Comparison of ENCODE assay signal across 8 cellular contexts in the genomic region with DNA sequence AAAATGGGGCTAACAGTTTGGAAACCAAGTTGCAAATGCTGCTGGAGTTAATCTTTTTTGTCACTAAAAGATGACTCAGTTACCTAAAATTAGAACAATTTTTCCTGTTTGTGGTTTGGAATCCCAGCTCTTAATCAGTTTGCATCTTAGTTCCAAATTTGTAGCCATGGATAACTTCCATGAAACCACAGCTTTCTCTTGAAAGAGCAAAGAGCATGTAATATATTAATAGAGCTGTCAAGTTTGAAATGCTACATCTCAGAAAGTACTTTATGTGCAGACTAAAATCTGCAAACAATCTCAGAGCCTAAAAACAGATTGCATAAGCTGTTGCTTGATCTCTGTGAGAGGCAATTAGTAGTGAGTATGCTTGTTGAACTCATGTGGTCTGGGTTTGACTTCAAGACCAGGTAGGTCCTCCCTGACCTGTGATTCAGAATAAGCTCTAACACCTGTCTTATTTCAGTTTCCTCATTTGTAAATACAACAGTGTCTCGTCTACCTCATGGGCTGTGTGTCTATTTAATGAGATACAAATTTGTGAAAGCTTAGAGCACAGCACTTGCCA. TPM values are rescaled to one million over a fixed set of nuclear protein-coding genes. Genes with fewer than 3 reads are reported as not detected.
DNase-seq lines count a peak whose midpoint lies in the region; ATAC-seq and TF ChIP-seq lines count a peak whose summit lies in the region.

No MANE protein-coding gene starts in this region.

- TF ChIP-seq CTCF in GM12864 (IDR thresholded peaks at IDR 0.05; ENCODE audit: low read depth, low read length, missing control alignments): no peak
- no peak for TF ChIP-seq CTCF in gastroesophageal sphincter (IDR thresholded peaks at IDR 0.05)
- no peak for TF ChIP-seq CTCF in lower leg skin (IDR thresholded peaks at IDR 0.05)
- no peak for TF ChIP-seq CTCF in OCI-LY7 (conservative IDR thresholded peaks at IDR 0.05; ENCODE audit: low read length)

- TF ChIP-seq POLR2A in gastroesophageal sphincter (IDR thresholded peaks at IDR 0.05) (no peak), lower leg skin (IDR thresholded peaks at IDR 0.05) (no peak)

- peak; percentile 92 for ATAC-seq in gastroesophageal sphincter

- no peaks in the 10 kb centered on the region for H4K20me1 ChIP-seq in OCI-LY7 (ENCODE audit: insufficient read depth, low read length)

- H3K27ac ChIP-seq in SJSA1: peak overlapping the region; percentile 1; the same call in 1 of the 2 replicates
- peak overlapping the region; percentile 77 to 91 (median 87) for H3K27ac ChIP-seq in gastroesophageal sphincter
- no peak overlapping the region for H3K27ac ChIP-seq in OCI-LY7 (ENCODE audit: low read depth, low read length, poor library complexity, severe bottlenecking)

- H3K27me3 ChIP-seq in SJSA1 (replicated peaks): no peaks in the 10 kb centered on the region
- no peaks in the 10 kb centered on the region for H3K27me3 ChIP-seq in gastroesophageal sphincter

- TF ChIP-seq EP300 in gastroesophageal sphincter (IDR thresholded peaks at IDR 0.05): peak; percentile 73

- H3K36me3 ChIP-seq in SJSA1 (peaks cover 15% of the 10 kb centered on the region), gastroesophageal sphincter (peaks cover 0 to 16% of the 10 kb centered on the region in 2 donors), OCI-LY7 (ENCODE audit: insufficient read depth, low read length) (peaks cover 72% of the 10 kb centered on the region)

- H3K4me3 ChIP-seq in GM12864 (ENCODE audit: low read depth, low read length): no peak overlapping the region
- no peak overlapping the region for H3K4me3 ChIP-seq in SJSA1
- H3K4me3 ChIP-seq in gastroesophageal sphincter: no peak overlapping the region
- no peak overlapping the region for H3K4me3 ChIP-seq in skeletal muscle cell (ENCODE audit: low read depth, low read length)
- H3K4me3 ChIP-seq in lower leg skin (ENCODE audit: low read depth, poor library complexity, severe bottlenecking): no peak overlapping the region
- no peak overlapping the region for H3K4me3 ChIP-seq in OCI-LY7 (ENCODE audit: low read depth, low read length, poor library complexity, severe bottlenecking)

- no peak overlapping the region for H2AFZ ChIP-seq in OCI-LY7 (ENCODE audit: low read length)

- no peaks in the 10 kb centered on the region for H3K79me2 ChIP-seq in OCI-LY7 (ENCODE audit: insufficient read depth, low read depth, low read length)

- H3K4me2 ChIP-seq in OCI-LY7 (ENCODE audit: low read length): no peak overlapping the region

- DNase-seq in GM12864 (ENCODE audit: low read depth) (peak; percentile 40), SJSA1 (ENCODE audit: low read depth in 1 of 2, low spot score in 2 of 2) (peak in 1 of 2 experiments; percentile 20), skeletal muscle cell (ENCODE audit: low read depth) (peak; percentile 37), lower leg skin (ENCODE audit: low spot score in 2 of 2) (no peak), OCI-LY7 (ENCODE audit: low spot score) (no peak), NCI-H82 (lab: John Stamatoyannopoulos, UW) (no peak), NCI-H345 (lab: John Stamatoyannopoulos, UW) (no peak)

- no TSS peak for BruUV-seq in OCI-LY7 (replicated peaks; lab: Mats Ljungman, UMichigan)

- WGBS in gastroesophageal sphincter (ENCODE audit: low coverage in 1 of 2), 2 donors: 10 to 23% methylated on average over 1 of the region's 1 CpG
- WGBS in lower leg skin, 2 donors: 65 to 69% methylated on average over 1 of the region's 1 CpG

- CTCF ChIA-PET in OCI-LY7 (lab: Charles Lee; ENCODE audit: unreplicated experiment): no interaction called here

- peaks cover 30% of the 10 kb centered on the region for H3K4me1 ChIP-seq in SJSA1 (replicated peaks)
- H3K4me1 ChIP-seq in gastroesophageal sphincter: peaks cover 10 to 76% (median 12%) of the 10 kb centered on the region in 3 donors
- H3K4me1 ChIP-seq in OCI-LY7 (ENCODE audit: insufficient read depth, low read length, poor library complexity, severe bottlenecking): peaks cover 8% of the 10 kb centered on the region

- intact Hi-C loops in lower leg skin (cut with DNase I; ENCODE audit: low total_unique reads): no loop called here
- intact Hi-C loops in OCI-LY7 (cut with micrococcal nuclease; ENCODE audit: unreplicated experiment): no loop called here

- H3K9me3 ChIP-seq in SJSA1 (replicated peaks) (no peaks in the 10 kb centered on the region), gastroesophageal sphincter (no peaks in the 10 kb centered on the region), OCI-LY7 (ENCODE audit: low read length) (no peaks in the 10 kb centered on the region)

- POLR2A ChIA-PET in OCI-LY7 (lab: Charles Lee): interaction anchor here (1.9 to 2.2 kb wide), 2 partner anchors 9 to 22 kb away, joined by 6 to 15 read pairs; no protein-coding TSS in a partner anchor

- no peaks in the 10 kb centered on the region for H3K9me2 ChIP-seq in OCI-LY7 (ENCODE audit: insufficient read depth, low read length)

RNA-seq across cellular contexts. Expression of gene DHX35, which starts 23.5 kb away (rescaled TPM):
- 14.8 and 18.7 TPM in 2 replicates for total RNA-seq in SJSA1 (2014; rRNA removed; shearing (Covaris generic))
- 10 to 100 TPM; 23.0 to 34.1 (median 25.6) TPM for total RNA-seq in gastroesophageal sphincter
- 10 to 100 TPM in 3 of 4 donors, 1 to 10 TPM in 1; 6.6 to 16.8 (median 11.0) TPM for total RNA-seq in lower leg skin
- total RNA-seq in OCI-LY7 (2014; rRNA removed; shearing (Covaris generic)): 13.7 and 15.6 TPM in 2 replicates
- 13.0 and 13.9 TPM in 2 replicates for total RNA-seq in OCI-LY7 (2022)

RNA-seq across cellular contexts. Expression of gene FAM83D, which starts 59.5 kb away (rescaled TPM):
- 71.4 and 85.6 TPM in 2 replicates for total RNA-seq in SJSA1 (2014; rRNA removed; shearing (Covaris generic))
- total RNA-seq in gastroesophageal sphincter (100 to 1,000 TPM in 3 of 4 donors, 10 to 100 TPM in 1; 62.7 to 240 (median 158) TPM), lower leg skin (10 to 100 TPM in 3 of 4 donors, 1 to 10 TPM in 1; 8.7 to 17.4 (median 14.0) TPM), OCI-LY7 (2022) (32.6 and 32.9 TPM in 2 replicates)
- 33.2 and 48.2 TPM in 2 replicates for total RNA-seq in OCI-LY7 (2014; rRNA removed; shearing (Covaris generic))

Comparison
In these comparisons a context has a peak if more than half of its experiments do, and no peak if none do; other contexts are left out.
1. DNase-seq: peak in GM12864 (single experiment) and skeletal muscle cell (single experiment); none in lower leg skin (0 of 2), OCI-LY7 (single experiment), NCI-H82 (single experiment) and NCI-H345 (single experiment).